In genomic region chr1:165875604-165876003, GRCh38 we compare ENCODE assay signal across 19 cellular contexts. TPM values are rescaled to one million over a fixed set of nuclear protein-coding genes. Genes with fewer than 3 reads are reported as not detected.
DNase-seq lines count a peak whose midpoint lies in the region; ATAC-seq and TF ChIP-seq lines count a peak whose summit lies in the region.
"Had no signal": no experiment of that assay in that cellular context is flagged by ENCODE, and none has a peak within 500 bp of the region (broad histone marks: within the 10 kb centered on the region; RNA-seq: fewer than 3 reads in every experiment).

No MANE protein-coding gene starts in this region.

- intact Hi-C loops in mammary epithelial cell (cut with micrococcal nuclease), result no loop called here
- intact Hi-C loops in OCI-LY7 (cut with micrococcal nuclease; ENCODE audit: unreplicated experiment), result no loop called here

- peaks cover 100% of the 10 kb centered on the region for H3K79me2 ChIP-seq in GM23338 (replicated peaks; ENCODE audit: insufficient read depth)
- H3K79me2 ChIP-seq in mammary epithelial cell (ENCODE audit: insufficient read depth, low read length), result peaks cover 97% of the 10 kb centered on the region
- H3K79me2 ChIP-seq in OCI-LY7 (ENCODE audit: insufficient read depth, low read depth, low read length), result peaks cover 75% of the 10 kb centered on the region

- peaks cover 15% of the 10 kb centered on the region for H3K36me3 ChIP-seq in GM23338 (ENCODE audit: insufficient read depth)
- peaks cover 3% of the 10 kb centered on the region for H3K36me3 ChIP-seq in mammary epithelial cell (ENCODE audit: insufficient read depth, low read length)
- no peaks in the 10 kb centered on the region for H3K36me3 ChIP-seq in muscle layer of duodenum (ENCODE audit: control insufficient read depth in 1 of 2, insufficient read depth in 2 of 2, low read length in 2 of 2)
- peaks cover 21% of the 10 kb centered on the region for H3K36me3 ChIP-seq in OCI-LY7 (ENCODE audit: insufficient read depth, low read length)
- H3K36me3 ChIP-seq: esophagus squamous epithelium, HAP-1, tibial nerve had no signal

- DNase-seq in GM23338 (ENCODE audit: low spot score) (no peak), mammary epithelial cell (no peak), OCI-LY7 (ENCODE audit: low spot score) (no peak), middle frontal gyrus (ENCODE audit: extremely low spot score, low spot score) (no peak)
- DNase-seq: activated T-cell treated with anti-CD3 and anti-CD28 coated beads, Interleukin-2, amount 50 U/mL, for 24 hours; esophagus squamous epithelium; head of caudate nucleus; NCI-H2029; NCI-H446; retina had no signal

- H3K27me3 Mint-ChIP-seq in GM23338 (ENCODE audit: insufficient read depth, low read depth, poor library complexity), result peaks cover 5% of the 10 kb centered on the region
- H3K27me3 Mint-ChIP-seq: activated T-cell treated with anti-CD3 and anti-CD28 coated beads, Interleukin-2, amount 50 U/mL, for 24 hours had no signal

- H2AFZ ChIP-seq in GM23338 (no peak overlapping the region), mammary epithelial cell (ENCODE audit: low read depth, low read length) (no peak overlapping the region), OCI-LY7 (ENCODE audit: low read length) (no peak overlapping the region)

- H3K4me1 Mint-ChIP-seq in GM23338, result peaks cover 37% of the 10 kb centered on the region

- no peak overlapping the region for H3K9ac ChIP-seq in mammary epithelial cell (ENCODE audit: insufficient read depth, low read length)

- dilution Hi-C loops in mammary epithelial cell (cut with HindIII; ENCODE audit: low sequenced_read_pairs), result no loop called here

- H3K4me3 ChIP-seq in GM23338 (no peak overlapping the region), mammary epithelial cell (replicated peaks in 1 of 3; ENCODE audit: insufficient read depth in 1 of 3, low read depth in 2 of 3, low read length in 3 of 3) (no peak overlapping the region), muscle layer of duodenum (ENCODE audit: low read depth in 1 of 2, low read length in 2 of 2) (no peak overlapping the region), OCI-LY7 (ENCODE audit: low read depth, low read length, poor library complexity, severe bottlenecking) (no peak overlapping the region)
- H3K4me3 ChIP-seq: esophagus squamous epithelium, HAP-1, K562, lung, tibial nerve had no signal

- H3K4me1 ChIP-seq in GM23338 (ENCODE audit: insufficient read depth) (peaks cover 27% of the 10 kb centered on the region), mammary epithelial cell (ENCODE audit: insufficient read depth, low read length) (peaks cover 20% of the 10 kb centered on the region), muscle layer of duodenum (ENCODE audit: control insufficient read depth in 1 of 2, insufficient read depth in 2 of 2, low read length in 2 of 2) (no peaks in the 10 kb centered on the region), OCI-LY7 (ENCODE audit: insufficient read depth, low read length, poor library complexity, severe bottlenecking) (peaks cover 31% of the 10 kb centered on the region)
- H3K4me1 ChIP-seq: HAP-1 had no signal

- H4K20me1 ChIP-seq in GM23338 (replicated peaks; ENCODE audit: insufficient read depth) (peaks cover 46% of the 10 kb centered on the region), mammary epithelial cell (ENCODE audit: insufficient read depth, low read length) (peaks cover 6% of the 10 kb centered on the region), OCI-LY7 (ENCODE audit: insufficient read depth, low read length) (peaks cover 25% of the 10 kb centered on the region)

- H3K27ac Mint-ChIP-seq in GM23338, result no peak overlapping the region
- H3K27ac Mint-ChIP-seq: activated T-cell treated with anti-CD3 and anti-CD28 coated beads, Interleukin-2, amount 50 U/mL, for 24 hours had no signal

- H3K27ac ChIP-seq in 22Rv1 (peak overlapping the region; percentile 87), GM23338 (ENCODE audit: low read depth) (no peak overlapping the region), mammary epithelial cell (ENCODE audit: insufficient read depth, low read depth, low read length) (peak overlapping the region; percentile 24), muscle layer of duodenum (ENCODE audit: low read length) (peak overlapping the region; percentile 35), OCI-LY7 (ENCODE audit: low read depth, low read length, poor library complexity, severe bottlenecking) (no peak overlapping the region)
- H3K27ac ChIP-seq: tibial nerve had no signal

- H3K36me3 Mint-ChIP-seq in GM23338 (ENCODE audit: low read depth), result peaks cover 83% of the 10 kb centered on the region

- H3K27me3 ChIP-seq in GM23338 (ENCODE audit: insufficient read depth) (no peaks in the 10 kb centered on the region), mammary epithelial cell (ENCODE audit: insufficient read depth, low read length) (no peaks in the 10 kb centered on the region), muscle layer of duodenum (ENCODE audit: low read depth, low read length) (no peaks in the 10 kb centered on the region)
- H3K27me3 ChIP-seq: esophagus squamous epithelium, tibial nerve had no signal

- ATAC-seq in GM23338 (no peak), HG02884 (IDR thresholded peaks at IDR 0.05; ENCODE audit: unreplicated experiment) (no peak), HG03460 (IDR thresholded peaks at IDR 0.05; ENCODE audit: unreplicated experiment) (no peak)
- ATAC-seq: K562 had no signal

- no peak for TF ChIP-seq CTCF in 22Rv1 (IDR thresholded peaks at IDR 0.05)
- no peak for TF ChIP-seq CTCF in GM23338 (conservative IDR thresholded peaks at IDR 0.05; ENCODE audit: low read depth in 2 of 2)
- no peak for TF ChIP-seq CTCF in mammary epithelial cell (conservative IDR thresholded peaks at IDR 0.05 in 1 of 2, IDR thresholded peaks at IDR 0.05 in 1 of 2; ENCODE audit: extremely low read depth in 1 of 2, insufficient read depth in 1 of 2, low read depth in 1 of 2, low read length in 2 of 2)
- no peak for TF ChIP-seq CTCF in OCI-LY7 (conservative IDR thresholded peaks at IDR 0.05; ENCODE audit: low read length)

- peaks cover 49% of the 10 kb centered on the region for H3K9me3 Mint-ChIP-seq in GM23338

- BruUV-seq in mammary epithelial cell (replicated peaks; lab: Mats Ljungman, UMichigan) (no TSS peak), OCI-LY7 (replicated peaks; lab: Mats Ljungman, UMichigan) (no TSS peak)

- H3K4me3 Mint-ChIP-seq in GM23338, result no peak overlapping the region
- H3K4me3 Mint-ChIP-seq: activated T-cell treated with anti-CD3 and anti-CD28 coated beads, Interleukin-2, amount 50 U/mL, for 24 hours; neural crest cell had no signal

- POLR2A ChIA-PET in OCI-LY7 (lab: Charles Lee), result interaction anchor here (0.7 kb wide), 1 partner anchor 22 kb away, joined by 3 read pairs; no protein-coding TSS in a partner anchor

- in situ Hi-C loops in mammary epithelial cell (cut with MboI; ENCODE audit: low sequenced_read_pairs in 2 of 2), result no loop called here

- H3K9me3 ChIP-seq in mammary epithelial cell (replicated peaks; ENCODE audit: insufficient read depth, low read length) (peaks cover 9% of the 10 kb centered on the region), muscle layer of duodenum (ENCODE audit: control insufficient read depth in 1 of 2, low read length in 2 of 2) (no peaks in the 10 kb centered on the region), OCI-LY7 (ENCODE audit: low read length) (peaks cover 7% of the 10 kb centered on the region; the same call in 1 of the 2 replicates)
- H3K9me3 ChIP-seq: esophagus squamous epithelium, HAP-1 had no signal

- H3K4me2 ChIP-seq in GM23338 (0 out of 2 replicates have a peak overlapping the region, but pooled peaks have one; percentile 36), mammary epithelial cell (ENCODE audit: insufficient read depth, low read depth, low read length) (no peak overlapping the region), OCI-LY7 (ENCODE audit: low read length) (no peak overlapping the region)

- H3F3A ChIP-seq in GM23338 (replicated peaks; ENCODE audit: low read depth), result no peaks in the 10 kb centered on the region

- 27% methylated on average over 6 of the region's 6 CpGs for WGBS in mammary epithelial cell (ENCODE audit: low coverage, missing lambda C conversion rate)

- H3K9me2 ChIP-seq in GM23338 (ENCODE audit: insufficient read depth) (no peaks in the 10 kb centered on the region), OCI-LY7 (ENCODE audit: insufficient read depth, low read length) (no peaks in the 10 kb centered on the region)

- CTCF ChIA-PET in mammary epithelial cell (lab: Charles Lee; ENCODE audit: low non-redundant PET) (no interaction called here), OCI-LY7 (lab: Charles Lee; ENCODE audit: unreplicated experiment) (no interaction called here)

TF ChIP-seq in GM23338, 12 proteins besides CTCF, POLR2A, EP300 and RAD21 (continues in another document):
- TF ChIP-seq ZNF114 (CRISPR knock-in tag; IDR thresholded peaks at IDR 0.05) (no peak), ETS1 (IDR thresholded peaks at IDR 0.05) (no peak), STAT1 (IDR thresholded peaks at IDR 0.05; ENCODE audit: unreplicated experiment) (no peak), ZNF331 (CRISPR knock-in tag; IDR thresholded peaks at IDR 0.05; ENCODE audit: low read depth) (no peak)

RNA-seq across cellular contexts. Expression of gene UCK2, which starts 48.2 kb away (rescaled TPM):
- 141 and 149 TPM in 2 replicates for total RNA-seq in GM23338 (2014; rRNA removed; shearing (Covaris generic))
- polyA plus RNA-seq in GM23338 (2016; fragmentation: Nextera tagmentation; extraction: Ambion mirVana) (101 and 104 TPM in 2 replicates), mammary epithelial cell (101 TPM)
- total RNA-seq in mammary epithelial cell (100 to 1,000 TPM in 1 of 2 donors, 10 to 100 TPM in 1; 85.2 to 111 TPM), OCI-LY7 (2022) (66.0 and 66.6 TPM in 2 replicates)
- 154 TPM for polyA minus RNA-seq in mammary epithelial cell
- total RNA-seq in OCI-LY7 (2014; rRNA removed; shearing (Covaris generic)), result 65.6 and 75.8 TPM in 2 replicates

Comparison
In these comparisons a context has a peak if more than half of its experiments do, and no peak if none do; other contexts are left out.
1. H3K27ac ChIP-seq: peak in 22Rv1 (single experiment), mammary epithelial cell (single experiment) and muscle layer of duodenum (single experiment); none in GM23338 (single experiment) and OCI-LY7 (single experiment).